1 cellular context compared by ENCODE assay signal in genomic region chr10:101485681-101486554, GRCh38.
TF ChIP-seq lines count a peak whose summit lies in the region.

No MANE protein-coding gene starts in this region.

TF ChIP-seq in H1, 55 proteins besides CTCF, POLR2A, EP300 and RAD21 (continued from another document):
- TF ChIP-seq CHD7 (IDR thresholded peaks at IDR 0.05; ENCODE audit: insufficient replicate concordance, low read length) (no peak), HDAC2 (IDR thresholded peaks at IDR 0.05; ENCODE audit: borderline replicate concordance in 1 of 2, low read depth in 2 of 2, low read length in 2 of 2) (no peak), CEBPB (IDR thresholded peaks at IDR 0.05; ENCODE audit: low read depth, low read length) (no peak), SP4 (IDR thresholded peaks at IDR 0.05; ENCODE audit: low read length) (no peak), RBBP5 (IDR thresholded peaks at IDR 0.05; ENCODE audit: borderline replicate concordance, low read depth, low read length) (no peak), NANOG (IDR thresholded peaks at IDR 0.05; ENCODE audit: insufficient read depth, low read depth, low read length, poor library complexity, severe bottlenecking) (no peak)
- TF ChIP-seq, protein P1, sequence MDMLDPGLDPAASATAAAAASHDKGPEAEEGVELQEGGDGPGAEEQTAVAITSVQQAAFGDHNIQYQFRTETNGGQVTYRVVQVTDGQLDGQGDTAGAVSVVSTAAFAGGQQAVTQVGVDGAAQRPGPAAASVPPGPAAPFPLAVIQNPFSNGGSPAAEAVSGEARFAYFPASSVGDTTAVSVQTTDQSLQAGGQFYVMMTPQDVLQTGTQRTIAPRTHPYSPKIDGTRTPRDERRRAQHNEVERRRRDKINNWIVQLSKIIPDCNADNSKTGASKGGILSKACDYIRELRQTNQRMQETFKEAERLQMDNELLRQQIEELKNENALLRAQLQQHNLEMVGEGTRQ (IDR thresholded peaks at IDR 0.05; ENCODE audit: low read length): no peak
TF ChIP-seq in H1: peak in this region for 0.
